ENCODE assay signal across 8 cellular contexts in the genomic region with DNA sequence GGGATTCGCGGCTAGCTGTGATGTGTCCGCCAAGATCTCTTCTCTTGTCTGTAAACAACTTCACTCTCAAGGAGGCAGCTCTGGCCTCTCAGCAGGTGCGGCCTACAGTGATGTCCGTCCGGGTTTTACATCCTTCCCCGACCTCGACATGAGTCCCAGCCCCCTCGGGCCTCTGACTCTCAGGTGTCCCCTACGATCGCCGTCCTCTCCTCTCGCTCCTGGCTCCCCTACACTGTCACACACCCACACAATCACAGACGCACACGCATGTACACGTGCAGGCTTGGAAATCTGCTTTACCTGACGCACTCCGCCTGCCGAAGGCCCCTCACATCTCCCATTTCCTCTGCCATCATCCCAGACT. TPM values are rescaled to one million over a fixed set of nuclear protein-coding genes. Genes with fewer than 3 reads are reported as not detected.
DNase-seq lines count a peak whose midpoint lies in the region; ATAC-seq and TF ChIP-seq lines count a peak whose summit lies in the region.

No MANE protein-coding gene starts in this region.

- no peak for ATAC-seq in activated T-cell treated with anti-CD3 and anti-CD28 coated beads, Interleukin-2, amount 50 U/mL, for 72 hours (replicated peaks in 1 of 2)
- ATAC-seq in HG03045 (IDR thresholded peaks at IDR 0.05; ENCODE audit: unreplicated experiment) (no peak), HG02623 (IDR thresholded peaks at IDR 0.05; ENCODE audit: unreplicated experiment) (no peak)

- peak overlapping the region; percentile 25 for H3K27ac Mint-ChIP-seq in activated T-cell treated with anti-CD3 and anti-CD28 coated beads, Interleukin-2, amount 50 U/mL, for 72 hours
- H3K27ac Mint-ChIP-seq in activated T-helper 2 cell treated with anti-CD3 and anti-CD28 coated beads, Interferon-gamma antibody, Interleukin-2, Interleukin-4, amounts not matched to agents 10 μg/mL and 5 μg/mL and 100 μg/mL, durations not matched to agents 14 hours and 24 hours and 36 hours = peak overlapping the region; percentile 62

- H3K27ac ChIP-seq in spleen = peak overlapping the region in 7 of 8 donors; percentile 49 to 85 (median 70)

- TF ChIP-seq POLR2A in spleen (IDR thresholded peaks at IDR 0.05) = no peak

- no peaks in the 10 kb centered on the region for H3K36me3 Mint-ChIP-seq in activated T-cell treated with anti-CD3 and anti-CD28 coated beads, Interleukin-2, amount 50 U/mL, for 72 hours (ENCODE audit: insufficient read depth in 2 of 2)
- H3K36me3 Mint-ChIP-seq in activated T-helper 2 cell treated with anti-CD3 and anti-CD28 coated beads, Interferon-gamma antibody, Interleukin-2, Interleukin-4, amounts not matched to agents 10 μg/mL and 5 μg/mL and 100 μg/mL, durations not matched to agents 14 hours and 24 hours and 36 hours (ENCODE audit: low read depth) = no peaks in the 10 kb centered on the region

- no peaks in the 10 kb centered on the region for H3K27me3 Mint-ChIP-seq in activated T-cell treated with anti-CD3 and anti-CD28 coated beads, Interleukin-2, amount 50 U/mL, for 72 hours (ENCODE audit: low read depth)
- peaks cover 23% of the 10 kb centered on the region for H3K27me3 Mint-ChIP-seq in activated T-helper 2 cell treated with anti-CD3 and anti-CD28 coated beads, Interferon-gamma antibody, Interleukin-2, Interleukin-4, amounts not matched to agents 10 μg/mL and 5 μg/mL and 100 μg/mL, durations not matched to agents 14 hours and 24 hours and 36 hours (ENCODE audit: low read depth)

- H3K4me3 ChIP-seq in iPS-11a (ENCODE audit: low read depth, low read length) = peak overlapping the region; percentile 70
- peak overlapping the region; percentile 38 to 76 (median 62) for H3K4me3 ChIP-seq in spleen

- no peaks in the 10 kb centered on the region for H3K9me3 Mint-ChIP-seq in activated T-cell treated with anti-CD3 and anti-CD28 coated beads, Interleukin-2, amount 50 U/mL, for 72 hours
- H3K9me3 Mint-ChIP-seq in activated T-helper 2 cell treated with anti-CD3 and anti-CD28 coated beads, Interferon-gamma antibody, Interleukin-2, Interleukin-4, amounts not matched to agents 10 μg/mL and 5 μg/mL and 100 μg/mL, durations not matched to agents 14 hours and 24 hours and 36 hours = no peaks in the 10 kb centered on the region

- WGBS in spleen, 5 donors = 29 to 35% (median 34%) methylated on average over 19 of the region's 19 CpGs

- H3K4me3 Mint-ChIP-seq in activated T-cell treated with anti-CD3 and anti-CD28 coated beads, Interleukin-2, amount 50 U/mL, for 72 hours = peak overlapping the region; percentile 90 to 97
- peak overlapping the region; percentile 89 for H3K4me3 Mint-ChIP-seq in activated T-helper 2 cell treated with anti-CD3 and anti-CD28 coated beads, Interferon-gamma antibody, Interleukin-2, Interleukin-4, amounts not matched to agents 10 μg/mL and 5 μg/mL and 100 μg/mL, durations not matched to agents 14 hours and 24 hours and 36 hours (ENCODE audit: low read depth)

- H3K36me3 ChIP-seq in spleen = no peaks in the 10 kb centered on the region

- TF ChIP-seq CTCF in spleen (IDR thresholded peaks at IDR 0.05 in 8 of 11, conservative IDR thresholded peaks at IDR 0.05 in 3 of 11) = no peak

- intact Hi-C loops in activated T-helper 2 cell treated with anti-CD3 and anti-CD28 coated beads, Interferon-gamma antibody, Interleukin-2, Interleukin-4, amounts not matched to agents 10 μg/mL and 5 μg/mL and 100 μg/mL, durations not matched to agents 14 hours and 24 hours and 36 hours (cut with micrococcal nuclease) = loop anchor here (1.0 kb wide), 2 partner anchors 30 to 41 kb away; no protein-coding TSS in a partner anchor
- intact Hi-C loops in spleen (cut with DNase I; ENCODE audit: low total_unique reads) = no loop called here

- peaks cover 7 to 25% (median 16%) of the 10 kb centered on the region in 6 donors for H3K4me1 ChIP-seq in spleen

- H3K4me1 Mint-ChIP-seq in activated T-cell treated with anti-CD3 and anti-CD28 coated beads, Interleukin-2, amount 50 U/mL, for 72 hours (ENCODE audit: low read depth) = peaks cover 24% of the 10 kb centered on the region
- H3K4me1 Mint-ChIP-seq in activated T-helper 2 cell treated with anti-CD3 and anti-CD28 coated beads, Interferon-gamma antibody, Interleukin-2, Interleukin-4, amounts not matched to agents 10 μg/mL and 5 μg/mL and 100 μg/mL, durations not matched to agents 14 hours and 24 hours and 36 hours (ENCODE audit: low read depth) = peaks cover 24% of the 10 kb centered on the region

- no peak for DNase-seq in activated T-cell treated with anti-CD3 and anti-CD28 coated beads, Interleukin-2, amount 50 U/mL, for 72 hours
- DNase-seq in activated T-cell treated with anti-CD3 and anti-CD28 coated beads for 4 hours (no peak), spleen (no peak), amniotic stem cell (lab: John Stamatoyannopoulos, UW) (no peak)
- DNase-seq in activated T-helper 2 cell treated with anti-CD3 and anti-CD28 coated beads, Interferon-gamma antibody, Interleukin-2, Interleukin-4, amounts not matched to agents 10 μg/mL and 5 μg/mL and 100 μg/mL, durations not matched to agents 14 hours and 24 hours and 36 hours (ENCODE audit: low spot score) = no peak

- no peaks in the 10 kb centered on the region for H3K9me3 ChIP-seq in spleen

- peaks cover 0 to 7% (median 0%) of the 10 kb centered on the region in 7 donors for H3K27me3 ChIP-seq in spleen (replicated peaks in 1 of 7)

RNA-seq across cellular contexts. Expression of a gene that starts 0.8 kb away (rescaled TPM):
- total RNA-seq in activated T-cell treated with anti-CD3 and anti-CD28 coated beads, Interleukin-2, amount 50 U/mL, for 72 hours = under 1 TPM; 0.19 to 0.36 TPM
- total RNA-seq in activated T-helper 2 cell treated with anti-CD3 and anti-CD28 coated beads, Interferon-gamma antibody, Interleukin-2, Interleukin-4, amounts not matched to agents 10 μg/mL and 5 μg/mL and 100 μg/mL, durations not matched to agents 14 hours and 24 hours and 36 hours = not detected in 2 replicates
- under 1 TPM in 2 of 7 donors, not detected in 5; 0.25 to 0.33 TPM for total RNA-seq in spleen
- polyA plus RNA-seq in spleen = under 1 TPM; 0.10 to 0.35 (median 0.26) TPM

RNA-seq across cellular contexts. Expression of a gene that starts 16.8 kb away (rescaled TPM):
- total RNA-seq in activated T-cell treated with anti-CD3 and anti-CD28 coated beads, Interleukin-2, amount 50 U/mL, for 72 hours = 10 to 100 TPM; 27.5 to 37.6 TPM
- total RNA-seq in activated T-helper 2 cell treated with anti-CD3 and anti-CD28 coated beads, Interferon-gamma antibody, Interleukin-2, Interleukin-4, amounts not matched to agents 10 μg/mL and 5 μg/mL and 100 μg/mL, durations not matched to agents 14 hours and 24 hours and 36 hours = 21.6 and 22.3 TPM in 2 replicates
- 10 to 100 TPM; 20.9 to 31.4 (median 24.5) TPM for total RNA-seq in spleen
- 10 to 100 TPM in 1 of 3 donors, 1 to 10 TPM in 2; 6.9 to 12.0 (median 9.5) TPM for polyA plus RNA-seq in spleen
